Comparison of ENCODE assay signal across 8 cellular contexts in genomic region chr20:48789185-48789668, GRCh38. TPM values are rescaled to one million over a fixed set of nuclear protein-coding genes. Genes with fewer than 3 reads are reported as not detected.
A peak's percentile ranks its signal among the peaks of the same experiment; 100 is the strongest.
DNase-seq lines count a peak whose midpoint lies in the region; ATAC-seq and TF ChIP-seq lines count a peak whose summit lies in the region.
"Had no signal": no experiment of that assay in that cellular context is flagged by ENCODE, and none has a peak within 500 bp of the region (broad histone marks: within the 10 kb centered on the region; RNA-seq: fewer than 3 reads in every experiment).

No MANE protein-coding gene starts in this region.

- peak; percentile 29 for ATAC-seq in GM18511 (IDR thresholded peaks at IDR 0.05; ENCODE audit: unreplicated experiment)
- peak; percentile 17 for ATAC-seq in GM21526 (IDR thresholded peaks at IDR 0.05; ENCODE audit: low FRiP score, unreplicated experiment)
- ATAC-seq in HG03565 (IDR thresholded peaks at IDR 0.05; ENCODE audit: unreplicated experiment), result peak; percentile 20
- peak in 1 of 3 donors; percentile 5 for ATAC-seq in natural killer cell
- ATAC-seq: gastrocnemius medialis had no signal

- H3K9me3 Mint-ChIP-seq in natural killer cell, result no peaks in the 10 kb centered on the region

- H3K4me3 Mint-ChIP-seq in natural killer cell, result peak overlapping the region; percentile 67

- no peaks in the 10 kb centered on the region for H3K27me3 Mint-ChIP-seq in natural killer cell (ENCODE audit: low read depth in 2 of 2)

- intact Hi-C loops in natural killer cell (cut with micrococcal nuclease), result loop anchor here (2.0 kb wide), 1 partner anchor 14 kb away; no protein-coding TSS in a partner anchor

- TF ChIP-seq CTCF in natural killer cell (IDR thresholded peaks at IDR 0.05), result no peak

- H3K36me3 Mint-ChIP-seq in natural killer cell, result no peaks in the 10 kb centered on the region

- no peak for DNase-seq in natural killer cell
- DNase-seq in Ammon's horn (ENCODE audit: low spot score), result no peak
- no peak for DNase-seq in NOMO-1 treated with dmso at 0.1 percent for 144 hours (lab: John Stamatoyannopoulos, UW; ENCODE audit: unreplicated experiment)
- DNase-seq in NCI-H1436 (lab: John Stamatoyannopoulos, UW), result no peak
- DNase-seq: gastrocnemius medialis had no signal

- H3K4me1 Mint-ChIP-seq in natural killer cell, result peaks cover 0 to 98% of the 10 kb centered on the region in 2 donors

- H3K27ac Mint-ChIP-seq in natural killer cell, result no peak overlapping the region

RNA-seq across cellular contexts. Expression of gene PREX1, which starts 38.6 kb away (rescaled TPM):
- total RNA-seq in natural killer cell, result 100 to 1,000 TPM; 382 to 392 (median 389) TPM
